17 cellular contexts compared by ENCODE assay signal in the genomic region with DNA sequence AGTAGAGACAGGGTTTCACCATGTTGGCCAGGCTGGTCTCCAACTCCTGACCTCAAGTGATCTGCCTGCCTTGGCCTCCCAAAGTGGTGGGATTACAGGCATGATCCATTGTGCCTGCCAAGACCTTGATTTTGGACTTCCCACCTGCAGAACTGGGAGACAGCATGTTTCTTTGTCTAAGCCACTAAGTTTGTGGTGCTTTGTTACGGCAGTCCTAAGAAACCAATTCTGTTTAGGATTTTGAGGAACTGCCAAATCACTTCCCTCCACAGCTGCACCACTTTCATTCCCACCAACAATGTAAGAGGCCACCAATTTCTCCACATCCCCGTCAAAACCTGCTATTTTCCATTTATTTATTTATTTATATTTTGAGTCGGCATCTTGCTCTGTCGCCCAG. TPM values are rescaled to one million over a fixed set of nuclear protein-coding genes. Genes with fewer than 3 reads are reported as not detected.
DNase-seq lines count a peak whose midpoint lies in the region; ATAC-seq, FAIRE-seq and TF ChIP-seq lines count a peak whose summit lies in the region.
"Had no signal": no experiment of that assay in that cellular context is flagged by ENCODE, and none has a peak within 500 bp of the region (broad histone marks: within the 10 kb centered on the region; RNA-seq: fewer than 3 reads in every experiment).

No MANE protein-coding gene starts in this region.

- H3K4me3 Mint-ChIP-seq in endothelial cell (ENCODE audit: unreplicated experiment) = no peak overlapping the region

- 70 to 81% (median 71%) methylated on average over 4 of the region's 4 CpGs for WGBS in psoas muscle, 3 donors
- WGBS in suprapubic skin = 83% methylated on average over 4 of the region's 4 CpGs
- WGBS in transverse colon (ENCODE audit: low coverage in 1 of 2), 2 donors = 52 to 67% methylated on average over 2 to 4 of the region's 4 CpGs

- H3K9me2 ChIP-seq in PC-3 (replicated peaks; ENCODE audit: low read length) = no peaks in the 10 kb centered on the region

- H3F3A ChIP-seq in PC-3 (ENCODE audit: low read length, unreplicated experiment) = no peaks in the 10 kb centered on the region

- in situ Hi-C loops in transverse colon (cut with MboI; ENCODE audit: low pct_ligation_motif_present in 1 of 4, low pct_unique_long_range_greater_than_20kb in 1 of 4, low sequenced_read_pairs in 3 of 4) = no loop called here

- TF ChIP-seq CTCF in PC-3 (conservative IDR thresholded peaks at IDR 0.05; ENCODE audit: low read depth, low read length) (no peak), endothelial cell (IDR thresholded peaks at IDR 0.05; ENCODE audit: unreplicated experiment) (no peak), psoas muscle (IDR thresholded peaks at IDR 0.05) (no peak), suprapubic skin (IDR thresholded peaks at IDR 0.05) (no peak), transverse colon (IDR thresholded peaks at IDR 0.05) (no peak)

- no peaks in the 10 kb centered on the region for H3K36me3 Mint-ChIP-seq in endothelial cell (ENCODE audit: low read depth, unreplicated experiment)
- H3K36me3 Mint-ChIP-seq: brain had no signal

- intact Hi-C loops in PC-3 (cut with micrococcal nuclease) = no loop called here
- intact Hi-C loops in psoas muscle (cut with DNase I) = no loop called here
- intact Hi-C loops in transverse colon (cut with DNase I; ENCODE audit: low total_unique reads) = no loop called here

- no peaks in the 10 kb centered on the region for H4K20me1 ChIP-seq in PC-3 (ENCODE audit: low read length)

- H3K4me3 ChIP-seq in PC-3 (ENCODE audit: low read length) (peak overlapping the region; percentile 69; the same call in 1 of the 2 replicates), psoas muscle (peak overlapping the region; percentile 63), suprapubic skin (no peak overlapping the region), transverse colon (no peak overlapping the region)

- peaks cover 32% of the 10 kb centered on the region for H3K4me1 Mint-ChIP-seq in endothelial cell (ENCODE audit: unreplicated experiment)

- TF ChIP-seq POLR2A in GM12891 (IDR thresholded peaks at IDR 0.05; ENCODE audit: low read depth, low read length) = no peak
- TF ChIP-seq POLR2A in suprapubic skin (IDR thresholded peaks at IDR 0.05) = no peak
- TF ChIP-seq POLR2A in transverse colon (IDR thresholded peaks at IDR 0.05) = no peak

- peak overlapping the region; percentile 88 for H3K4me2 ChIP-seq in PC-3 (ENCODE audit: low read length)

- H3K4me1 ChIP-seq in PC-3 (ENCODE audit: insufficient read depth, low read length) (peaks cover 30% of the 10 kb centered on the region), psoas muscle (peaks cover 20% of the 10 kb centered on the region), suprapubic skin (peaks cover 12% of the 10 kb centered on the region), transverse colon (peaks cover 0 to 4% (median 0%) of the 10 kb centered on the region in 4 donors)

- DNase-seq in GM12891 (ENCODE audit: insufficient read length, low spot score) (no peak), PC-3 (no peak), endothelial cell (ENCODE audit: low spot score) (no peak), psoas muscle (no peak), T-helper 1 cell (no peak), suprapubic skin (ENCODE audit: low spot score in 2 of 2) (no peak), transverse colon (no peak)
- DNase-seq: activated CD4-positive, alpha-beta T cell treated with anti-CD3 and anti-CD28 coated beads for 36 hours; activated naive CD8-positive, alpha-beta T cell treated with anti-CD3 and anti-CD28 coated beads for 36 hours; NCI-H82; nucleus accumbens; stimulated activated naive B cell treated with anti-CD40 and anti-IgM and Interleukin-4, amounts not matched to agents 10 μg/mL and 1 μg/mL and 100 μg/mL, for 72 hours; trophoblast cell had no signal

- H3K9me3 ChIP-seq in PC-3 (ENCODE audit: low read length) = no peaks in the 10 kb centered on the region
- H3K9me3 ChIP-seq in psoas muscle = no peaks in the 10 kb centered on the region
- no peaks in the 10 kb centered on the region for H3K9me3 ChIP-seq in suprapubic skin
- H3K9me3 ChIP-seq in transverse colon = no peaks in the 10 kb centered on the region

- BruUV-seq in PC-3 (replicated peaks; lab: Mats Ljungman, UMichigan) = no TSS peak

- H3K27ac Mint-ChIP-seq in endothelial cell (ENCODE audit: unreplicated experiment) = peak overlapping the region; percentile 36
- H3K27ac Mint-ChIP-seq: activated CD4-positive, alpha-beta T cell treated with anti-CD3 and anti-CD28 coated beads for 36 hours had no signal

- peak overlapping the region; percentile 97 for H3K27ac ChIP-seq in PC-3 (ENCODE audit: low read length)
- H3K27ac ChIP-seq in psoas muscle = peak overlapping the region; percentile 94
- H3K27ac ChIP-seq in suprapubic skin = no peak overlapping the region
- H3K27ac ChIP-seq in transverse colon = no peak overlapping the region

- no peak overlapping the region for H2AFZ ChIP-seq in PC-3 (ENCODE audit: low read length)

- ATAC-seq in PC-3 (no peak), psoas muscle (no peak), HG03095 (IDR thresholded peaks at IDR 0.05; ENCODE audit: unreplicated experiment) (no peak)
- ATAC-seq: activated CD4-positive, alpha-beta T cell treated with anti-CD3 and anti-CD28 coated beads for 36 hours; left lobe of liver; stimulated activated naive B cell treated with anti-CD40 and anti-IgM and Interleukin-4, amounts not matched to agents 10 μg/mL and 1 μg/mL and 100 μg/mL, for 72 hours had no signal

- H3K27me3 ChIP-seq in PC-3 (ENCODE audit: low read length) = no peaks in the 10 kb centered on the region
- no peaks in the 10 kb centered on the region for H3K27me3 ChIP-seq in psoas muscle (ENCODE audit: insufficient read depth in 3 of 3, low read length in 2 of 3)
- no peaks in the 10 kb centered on the region for H3K27me3 ChIP-seq in suprapubic skin
- no peaks in the 10 kb centered on the region for H3K27me3 ChIP-seq in transverse colon

- CTCF ChIA-PET in PC-3 (lab: Charles Lee) = no interaction called here

- H3K27me3 Mint-ChIP-seq in endothelial cell (ENCODE audit: unreplicated experiment) = peaks cover 16% of the 10 kb centered on the region

- H3K9me3 Mint-ChIP-seq in endothelial cell (ENCODE audit: unreplicated experiment) = no peaks in the 10 kb centered on the region
- H3K9me3 Mint-ChIP-seq: activated naive CD8-positive, alpha-beta T cell treated with anti-CD3 and anti-CD28 coated beads for 36 hours had no signal

- no peak for FAIRE-seq in GM12891 (lab: Jason Lieb, UNC)
- FAIRE-seq: H54 had no signal

- POLR2A ChIA-PET in PC-3 (lab: Charles Lee; ENCODE audit: unreplicated experiment) = no interaction called here

- peak overlapping the region; percentile 93 for H3K9ac ChIP-seq in PC-3 (ENCODE audit: low read length)

- H3K79me2 ChIP-seq in PC-3 (ENCODE audit: low read length) = peaks cover 37% of the 10 kb centered on the region

- TF ChIP-seq EP300 in suprapubic skin (IDR thresholded peaks at IDR 0.05) (no peak), transverse colon (IDR thresholded peaks at IDR 0.05; ENCODE audit: low read depth) (no peak)

- H3K36me3 ChIP-seq in PC-3 (ENCODE audit: low read depth, low read length) (no peaks in the 10 kb centered on the region), psoas muscle (ENCODE audit: insufficient read depth in 1 of 2, low read depth in 1 of 2) (no peaks in the 10 kb centered on the region), suprapubic skin (no peaks in the 10 kb centered on the region), transverse colon (no peaks in the 10 kb centered on the region)

TF ChIP-seq in GM12891, 5 proteins besides CTCF, POLR2A, EP300 and RAD21:
- TF ChIP-seq TAF1 (IDR thresholded peaks at IDR 0.05; ENCODE audit: low read depth, low read length) = no peak
- TF ChIP-seq SPI1 (IDR thresholded peaks at IDR 0.05; ENCODE audit: low read depth, low read length) = peak; percentile 35; the same call in 1 of the 2 replicates

RNA-seq across cellular contexts. Expression of a gene that starts 46.1 kb away (rescaled TPM):
- 8.6 TPM for polyA plus RNA-seq in GM12891 (2012; ENCODE audit: low read depth, missing spikeins)
- total RNA-seq in PC-3 (2014; rRNA removed) = 18.5 and 19.0 TPM in 2 replicates
- total RNA-seq in endothelial cell (ENCODE audit: unreplicated experiment) = 6.2 TPM
- total RNA-seq in psoas muscle = 10 to 100 TPM in 2 of 4 donors, 1 to 10 TPM in 2; 2.6 to 12.6 (median 8.1) TPM
- polyA plus RNA-seq in psoas muscle = 10 to 100 TPM in 1 of 3 donors, 1 to 10 TPM in 1, under 1 TPM in 1; 0.68 to 10.4 (median 8.4) TPM
- total RNA-seq in suprapubic skin = 1 to 10 TPM; 1.2 to 3.9 (median 2.6) TPM
- total RNA-seq in transverse colon = 1 to 10 TPM in 1 of 4 donors, under 1 TPM in 3; 0.37 to 2.0 (median 0.73) TPM

RNA-seq across cellular contexts. Expression of a gene that starts 48.7 kb away (rescaled TPM):
- 13.8 TPM for polyA plus RNA-seq in GM12891 (2012; ENCODE audit: low read depth, missing spikeins)
- total RNA-seq in PC-3 (2014; rRNA removed) (8.9 and 10.9 TPM in 2 replicates), endothelial cell (ENCODE audit: unreplicated experiment) (not detected), psoas muscle (not detected), suprapubic skin (under 1 TPM in 2 of 4 donors, not detected in 2; 0.42 to 0.62 TPM), transverse colon (not detected)
- polyA plus RNA-seq in psoas muscle = under 1 TPM; 0.04 to 0.31 (median 0.07) TPM
- total RNA-seq: activated CD4-positive, alpha-beta T cell treated with anti-CD3 and anti-CD28 coated beads for 36 hours; activated naive CD8-positive, alpha-beta T cell treated with anti-CD3 and anti-CD28 coated beads for 36 hours had no signal

Comparison
In these comparisons a context has a peak if more than half of its experiments do, and no peak if none do; other contexts are left out.
1. H3K27ac ChIP-seq: peak in PC-3 (single experiment) and psoas muscle (single experiment); none in suprapubic skin (single experiment) and transverse colon (0 of 4).
2. H3K4me3 ChIP-seq: peak in PC-3 (single experiment) and psoas muscle (single experiment); none in suprapubic skin (single experiment) and transverse colon (0 of 4).